Comparison of ENCODE assay signal across 23 cellular contexts in the genomic region with DNA sequence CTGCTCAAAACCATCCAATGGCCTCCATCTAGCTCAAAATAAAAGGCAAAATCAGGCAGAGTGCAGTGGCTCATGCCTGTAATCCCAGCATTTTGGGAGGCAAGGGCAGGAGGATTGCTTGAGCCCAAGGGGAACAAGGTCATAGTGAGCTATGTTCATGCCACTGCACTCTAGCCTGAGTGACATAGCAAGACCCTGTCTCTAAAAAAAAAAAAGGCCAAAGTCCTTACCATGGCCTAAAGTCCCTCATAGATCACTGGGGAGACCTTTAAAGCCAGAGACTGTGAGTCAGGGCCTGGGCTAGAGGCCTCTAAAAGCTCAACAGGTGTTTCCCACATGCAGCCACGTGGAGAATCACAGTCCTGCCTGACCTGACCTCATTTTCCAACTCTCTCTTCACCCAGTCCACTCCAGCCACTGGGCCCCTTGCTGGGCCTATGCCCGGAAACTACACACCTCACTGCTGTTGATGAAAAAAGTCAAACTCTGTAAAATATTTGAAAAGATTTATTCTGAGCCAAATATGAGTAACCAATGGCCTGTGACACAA.
"Had no signal": no experiment of that assay in that cellular context is flagged by ENCODE, and none has a peak within 500 bp of the region (broad histone marks: within the 10 kb centered on the region; RNA-seq: fewer than 3 reads in every experiment).

No MANE protein-coding gene starts in this region.

- H3K27ac Mint-ChIP-seq: activated B cell treated with CpG ODN at 0.5 μM for 24 hours; activated CD4-positive, alpha-beta T cell treated with anti-CD3 and anti-CD28 coated beads, Interleukin-2, amount 10 ng/mL, durations not matched to agents 24 days and 14 days; activated naive CD4-positive, alpha-beta T cell treated with anti-CD3 and anti-CD28 coated beads, Interleukin-2, amount 10 ng/mL, durations not matched to agents 7 days and 5 days; natural killer cell; stimulated activated naive CD8-positive, alpha-beta T cell treated with anti-CD3 and anti-CD28 coated beads, Interleukin-15, Interleukin-2, amounts not matched to agents 100 ng/mL and 50 ng/mL, for 24 hours; type B pancreatic cell had no signal

- H3K4me1 ChIP-seq: breast epithelium, lower lobe of right lung, suprapubic skin had no signal

- H3K36me3 ChIP-seq: breast epithelium, lower lobe of right lung, neutrophil, suprapubic skin had no signal

- H3K9me3 Mint-ChIP-seq: activated B cell treated with CpG ODN at 0.5 μM for 24 hours; activated CD4-positive, alpha-beta T cell treated with anti-CD3 and anti-CD28 coated beads, Interleukin-2, amount 10 ng/mL, durations not matched to agents 24 days and 14 days; activated T-cell treated with anti-CD3 and anti-CD28 coated beads, Interleukin-2, amount 50 U/mL, for 4 hours; natural killer cell; stimulated activated naive CD8-positive, alpha-beta T cell treated with anti-CD3 and anti-CD28 coated beads, Interleukin-15, Interleukin-2, amounts not matched to agents 100 ng/mL and 50 ng/mL, for 24 hours; type B pancreatic cell had no signal

- H3K27me3 Mint-ChIP-seq: activated B cell treated with CpG ODN at 0.5 μM for 24 hours; activated CD4-positive, alpha-beta T cell treated with anti-CD3 and anti-CD28 coated beads, Interleukin-2, amount 10 ng/mL, durations not matched to agents 24 days and 14 days; activated naive CD4-positive, alpha-beta T cell treated with anti-CD3 and anti-CD28 coated beads, Interleukin-2, amount 10 ng/mL, durations not matched to agents 7 days and 5 days; stimulated activated naive CD8-positive, alpha-beta T cell treated with anti-CD3 and anti-CD28 coated beads, Interleukin-15, Interleukin-2, amounts not matched to agents 100 ng/mL and 50 ng/mL, for 24 hours; type B pancreatic cell had no signal

- H3K4me1 Mint-ChIP-seq: activated B cell treated with CpG ODN at 0.5 μM for 24 hours, natural killer cell had no signal

- H3K4me2 ChIP-seq: hepatocyte, SK-N-SH had no signal

- H3K9me3 ChIP-seq: breast epithelium, lower lobe of right lung, neutrophil, SK-N-SH, suprapubic skin had no signal

- H2AFZ ChIP-seq: hepatocyte had no signal

- H3K27ac ChIP-seq: breast epithelium, hepatocyte, lower lobe of right lung, neutrophil, suprapubic skin had no signal

- ATAC-seq: activated T-cell treated with anti-CD3 and anti-CD28 coated beads, Interleukin-2, amount 50 U/mL, for 4 hours; left colon; lower lobe of right lung; natural killer cell had no signal

- H3K9ac ChIP-seq: SK-N-SH had no signal

- H3K4me3 ChIP-seq: breast epithelium, hepatocyte, lower lobe of right lung, suprapubic skin had no signal

- DNase-seq: activated B cell treated with CpG ODN at 0.5 μM for 24 hours; activated CD4-positive, alpha-beta T cell treated with anti-CD3 and anti-CD28 coated beads, Interleukin-2, amount 10 ng/mL, durations not matched to agents 24 days and 14 days; activated CD8-positive, alpha-beta memory T cell treated with anti-CD3 and anti-CD28 coated beads, Interleukin-2, amount 50 U/mL, for 4 hours; activated effector memory CD4-positive, alpha-beta T cell treated with Interleukin-2 at 50 U/mL for 16 hours; activated naive CD4-positive, alpha-beta T cell treated with anti-CD3 and anti-CD28 coated beads, Interleukin-2, amount 10 ng/mL, durations not matched to agents 7 days and 5 days; activated T-cell treated with anti-CD3 and anti-CD28 coated beads, Interleukin-2, amount 50 U/mL, for 4 hours; cortex of kidney; erythroblast; left colon; lower lobe of right lung; natural killer cell; posterior cingulate gyrus; retina; SK-N-SH; stimulated activated CD4-positive, alpha-beta T cell treated with anti-CD3 and anti-CD28 coated beads, Interleukin-2, amount 100 ng/mL, for 24 hours; T-helper 1 cell; T-helper 9 cell had no signal

- H3K79me2 ChIP-seq: hepatocyte had no signal

- H3K36me3 Mint-ChIP-seq: natural killer cell, type B pancreatic cell had no signal

- H3K27me3 ChIP-seq: breast epithelium, hepatocyte, neutrophil, suprapubic skin had no signal

- H3K4me3 Mint-ChIP-seq: activated B cell treated with CpG ODN at 0.5 μM for 24 hours; activated CD4-positive, alpha-beta T cell treated with anti-CD3 and anti-CD28 coated beads, Interleukin-2, amount 10 ng/mL, durations not matched to agents 24 days and 14 days; activated naive CD4-positive, alpha-beta T cell treated with anti-CD3 and anti-CD28 coated beads, Interleukin-2, amount 10 ng/mL, durations not matched to agents 7 days and 5 days; activated T-cell treated with anti-CD3 and anti-CD28 coated beads, Interleukin-2, amount 50 U/mL, for 4 hours; natural killer cell; stimulated activated naive CD8-positive, alpha-beta T cell treated with anti-CD3 and anti-CD28 coated beads, Interleukin-15, Interleukin-2, amounts not matched to agents 100 ng/mL and 50 ng/mL, for 24 hours; type B pancreatic cell had no signal
